Comparison of ENCODE assay signal across 31 cellular contexts in genomic region chr4:146900295-146900694, GRCh38. TPM values are rescaled to one million over a fixed set of nuclear protein-coding genes. Genes with fewer than 3 reads are reported as not detected.
"Had no signal": no experiment of that assay in that cellular context is flagged by ENCODE, and none has a peak within 500 bp of the region (broad histone marks: within the 10 kb centered on the region; RNA-seq: fewer than 3 reads in every experiment).

No MANE protein-coding gene starts in this region.

- ATAC-seq: foreskin keratinocyte; gastroesophageal sphincter; heart left ventricle; left lobe of liver; naive thymus-derived CD4-positive, alpha-beta T cell; stimulated activated memory B cell treated with anti-CD40 and anti-IgM and Interleukin-4, amounts not matched to agents 10 μg/mL and 1 μg/mL and 100 μg/mL, for 72 hours; upper lobe of right lung had no signal

- H3K27me3 ChIP-seq: esophagus muscularis mucosa, gastroesophageal sphincter, hepatocyte, right atrium auricular region, sigmoid colon, transverse colon, uterus had no signal

- H3K4me3 Mint-ChIP-seq: memory B cell; naive thymus-derived CD4-positive, alpha-beta T cell; nephron progenitor cell; stimulated activated memory B cell treated with anti-CD40 and anti-IgM and Interleukin-4, amounts not matched to agents 10 μg/mL and 1 μg/mL and 100 μg/mL, for 72 hours; stimulated activated naive CD8-positive, alpha-beta T cell treated with anti-CD3 and anti-CD28 coated beads, Interleukin-15, Interleukin-2, amounts not matched to agents 100 ng/mL and 50 ng/mL, for 24 hours had no signal

- H3K27ac Mint-ChIP-seq: memory B cell; naive thymus-derived CD4-positive, alpha-beta T cell; nephron progenitor cell; stimulated activated memory B cell treated with anti-CD40 and anti-IgM and Interleukin-4, amounts not matched to agents 10 μg/mL and 1 μg/mL and 100 μg/mL, for 72 hours; stimulated activated naive CD8-positive, alpha-beta T cell treated with anti-CD3 and anti-CD28 coated beads, Interleukin-15, Interleukin-2, amounts not matched to agents 100 ng/mL and 50 ng/mL, for 24 hours had no signal

- H3K4me1 Mint-ChIP-seq: memory B cell; nephron progenitor cell; stimulated activated memory B cell treated with anti-CD40 and anti-IgM and Interleukin-4, amounts not matched to agents 10 μg/mL and 1 μg/mL and 100 μg/mL, for 72 hours had no signal

- H3K9me3 Mint-ChIP-seq: memory B cell; naive thymus-derived CD4-positive, alpha-beta T cell; nephron progenitor cell; stimulated activated memory B cell treated with anti-CD40 and anti-IgM and Interleukin-4, amounts not matched to agents 10 μg/mL and 1 μg/mL and 100 μg/mL, for 72 hours; stimulated activated naive CD8-positive, alpha-beta T cell treated with anti-CD3 and anti-CD28 coated beads, Interleukin-15, Interleukin-2, amounts not matched to agents 100 ng/mL and 50 ng/mL, for 24 hours had no signal

- H3K4me2 ChIP-seq: hepatocyte had no signal

- H3K9me3 ChIP-seq: esophagus muscularis mucosa, gastroesophageal sphincter, heart left ventricle, prostate gland, right atrium auricular region, suprapubic skin, transverse colon, upper lobe of right lung, uterus had no signal

- H3K4me3 ChIP-seq: coronary artery, esophagus muscularis mucosa, gastroesophageal sphincter, heart left ventricle, hepatocyte, lung, prostate gland, right atrium auricular region, sigmoid colon, suprapubic skin, transverse colon, upper lobe of right lung, uterus had no signal

- H3K27ac ChIP-seq: coronary artery, esophagus muscularis mucosa, foreskin keratinocyte, gastroesophageal sphincter, heart left ventricle, hepatocyte, prostate gland, right atrium auricular region, sigmoid colon, suprapubic skin, transverse colon, upper lobe of right lung, uterus had no signal

- H3K4me1 ChIP-seq: esophagus muscularis mucosa, foreskin keratinocyte, gastroesophageal sphincter, heart left ventricle, prostate gland, right atrium auricular region, sigmoid colon, suprapubic skin, transverse colon, upper lobe of right lung, uterus had no signal

- H3K36me3 ChIP-seq: esophagus muscularis mucosa, gastroesophageal sphincter, heart left ventricle, prostate gland, right atrium auricular region, sigmoid colon, suprapubic skin, transverse colon, upper lobe of right lung, uterus had no signal

- H2AFZ ChIP-seq: hepatocyte had no signal

- DNase-seq: dermis blood vessel endothelial cell; effector memory CD4-positive, alpha-beta T cell; foreskin keratinocyte; heart left ventricle; kidney; midbrain; naive thymus-derived CD4-positive, alpha-beta T cell; nephron progenitor cell; nucleus accumbens; sigmoid colon; stimulated activated CD4-positive, alpha-beta T cell treated with anti-CD3 and anti-CD28 coated beads, Interleukin-2, amount 100 ng/mL, for 24 hours; stimulated activated CD4-positive, alpha-beta T cell treated with anti-CD3 and anti-CD28 coated beads, Interleukin-4, amount 100 ng/mL, for 24 hours; transverse colon; upper lobe of right lung; uterus had no signal

RNA-seq across cellular contexts. Expression of gene TTC29, which starts 45.4 kb away (rescaled TPM):
- total RNA-seq: dermis blood vessel endothelial cell; endothelial cell of umbilical vein; esophagus muscularis mucosa; fibroblast of lung; foreskin keratinocyte; gastroesophageal sphincter; left lobe of liver; liver; mucosa of gallbladder; naive thymus-derived CD4-positive, alpha-beta T cell; sigmoid colon; suprapubic skin; transverse colon; upper lobe of right lung had no signal
- polyA plus RNA-seq: endothelial cell of umbilical vein; foreskin keratinocyte; liver; naive thymus-derived CD4-positive, alpha-beta T cell; sigmoid colon had no signal
